ENCODE assay signal across 1 cellular context in the genomic region with DNA sequence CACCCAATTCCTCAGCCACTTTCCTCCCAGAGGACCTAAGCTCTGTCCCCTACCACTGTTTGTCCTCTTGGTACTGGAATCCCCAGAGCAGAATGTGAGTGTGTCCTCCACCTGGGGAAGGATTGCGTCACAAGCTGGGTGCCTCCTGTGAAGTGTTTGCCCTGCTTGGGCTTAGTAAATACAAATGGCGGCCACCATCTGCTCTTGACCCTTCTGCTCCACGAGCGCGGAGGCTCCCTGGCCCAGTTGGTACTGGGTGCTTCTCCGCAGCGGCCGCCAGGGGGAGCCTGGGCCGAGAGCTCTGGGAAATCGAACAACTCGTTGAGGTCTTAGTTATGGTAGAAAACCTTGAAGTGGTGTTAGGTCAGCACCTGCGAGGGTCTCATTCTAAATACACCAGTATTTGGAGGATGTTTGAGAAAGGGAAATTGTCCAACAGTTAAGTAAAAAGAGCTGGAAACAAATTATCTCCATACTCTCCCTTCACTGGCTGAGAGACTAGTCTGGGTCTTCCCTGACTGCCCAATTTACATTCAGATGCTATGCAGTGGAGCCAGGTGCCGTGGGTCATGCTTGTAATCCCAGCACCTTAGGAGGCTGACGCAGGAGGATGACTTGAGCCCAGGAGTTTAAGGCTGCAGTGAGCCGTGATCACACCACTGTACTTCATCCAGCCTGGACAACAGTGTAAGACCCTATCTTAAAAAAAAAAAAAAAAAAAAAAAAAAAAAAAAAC.
TF ChIP-seq lines count a peak whose summit lies in the region.

No MANE protein-coding gene starts in this region.

TF ChIP-seq in HepG2, 621 proteins besides CTCF, POLR2A, EP300 and RAD21 (continued from another document):
- TF ChIP-seq, protein P1, sequence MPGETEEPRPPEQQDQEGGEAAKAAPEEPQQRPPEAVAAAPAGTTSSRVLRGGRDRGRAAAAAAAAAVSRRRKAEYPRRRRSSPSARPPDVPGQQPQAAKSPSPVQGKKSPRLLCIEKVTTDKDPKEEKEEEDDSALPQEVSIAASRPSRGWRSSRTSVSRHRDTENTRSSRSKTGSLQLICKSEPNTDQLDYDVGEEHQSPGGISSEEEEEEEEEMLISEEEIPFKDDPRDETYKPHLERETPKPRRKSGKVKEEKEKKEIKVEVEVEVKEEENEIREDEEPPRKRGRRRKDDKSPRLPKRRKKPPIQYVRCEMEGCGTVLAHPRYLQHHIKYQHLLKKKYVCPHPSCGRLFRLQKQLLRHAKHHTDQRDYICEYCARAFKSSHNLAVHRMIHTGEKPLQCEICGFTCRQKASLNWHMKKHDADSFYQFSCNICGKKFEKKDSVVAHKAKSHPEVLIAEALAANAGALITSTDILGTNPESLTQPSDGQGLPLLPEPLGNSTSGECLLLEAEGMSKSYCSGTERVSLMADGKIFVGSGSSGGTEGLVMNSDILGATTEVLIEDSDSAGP (CRISPR knock-in tag; IDR thresholded peaks at IDR 0.05; ENCODE audit: borderline replicate concordance), result peak; percentile 78
- TF ChIP-seq ZKSCAN8 (CRISPR knock-in tag; IDR thresholded peaks at IDR 0.05; ENCODE audit: borderline replicate concordance) (peak; percentile 81), TP53 (CRISPR knock-in tag; conservative IDR thresholded peaks at IDR 0.05) (no peak), ZNF264 (CRISPR knock-in tag; IDR thresholded peaks at IDR 0.05) (peak; percentile 81; the same call in 1 of the 2 replicates), CBX1 (IDR thresholded peaks at IDR 0.05; ENCODE audit: low read depth) (peak; percentile 62), SRF (IDR thresholded peaks at IDR 0.05; ENCODE audit: low read depth, low read length) (no peak), MYC (CRISPR knock-in tag; IDR thresholded peaks at IDR 0.05; ENCODE audit: borderline replicate concordance) (peak; percentile 89; the same call in 1 of the 2 replicates), PLRG1 (conservative IDR thresholded peaks at IDR 0.05) (no peak), ZNF10 (CRISPR knock-in tag; IDR thresholded peaks at IDR 0.05; ENCODE audit: borderline replicate concordance, low read depth) (no peak), FOXA1 (IDR thresholded peaks at IDR 0.05) (no peak), FOXA1 (CRISPR knock-in tag; IDR thresholded peaks at IDR 0.05) (peak; percentile 93), WIZ (CRISPR knock-in tag; IDR thresholded peaks at IDR 0.05) (peak; percentile 98)
- TF ChIP-seq, protein P2, sequence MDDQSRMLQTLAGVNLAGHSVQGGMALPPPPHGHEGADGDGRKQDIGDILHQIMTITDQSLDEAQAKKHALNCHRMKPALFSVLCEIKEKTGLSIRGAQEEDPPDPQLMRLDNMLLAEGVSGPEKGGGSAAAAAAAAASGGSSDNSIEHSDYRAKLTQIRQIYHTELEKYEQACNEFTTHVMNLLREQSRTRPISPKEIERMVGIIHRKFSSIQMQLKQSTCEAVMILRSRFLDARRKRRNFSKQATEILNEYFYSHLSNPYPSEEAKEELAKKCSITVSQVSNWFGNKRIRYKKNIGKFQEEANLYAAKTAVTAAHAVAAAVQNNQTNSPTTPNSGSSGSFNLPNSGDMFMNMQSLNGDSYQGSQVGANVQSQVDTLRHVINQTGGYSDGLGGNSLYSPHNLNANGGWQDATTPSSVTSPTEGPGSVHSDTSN (CRISPR knock-in tag; IDR thresholded peaks at IDR 0.05; ENCODE audit: borderline replicate concordance), result no peak
- TF ChIP-seq, protein P3, sequence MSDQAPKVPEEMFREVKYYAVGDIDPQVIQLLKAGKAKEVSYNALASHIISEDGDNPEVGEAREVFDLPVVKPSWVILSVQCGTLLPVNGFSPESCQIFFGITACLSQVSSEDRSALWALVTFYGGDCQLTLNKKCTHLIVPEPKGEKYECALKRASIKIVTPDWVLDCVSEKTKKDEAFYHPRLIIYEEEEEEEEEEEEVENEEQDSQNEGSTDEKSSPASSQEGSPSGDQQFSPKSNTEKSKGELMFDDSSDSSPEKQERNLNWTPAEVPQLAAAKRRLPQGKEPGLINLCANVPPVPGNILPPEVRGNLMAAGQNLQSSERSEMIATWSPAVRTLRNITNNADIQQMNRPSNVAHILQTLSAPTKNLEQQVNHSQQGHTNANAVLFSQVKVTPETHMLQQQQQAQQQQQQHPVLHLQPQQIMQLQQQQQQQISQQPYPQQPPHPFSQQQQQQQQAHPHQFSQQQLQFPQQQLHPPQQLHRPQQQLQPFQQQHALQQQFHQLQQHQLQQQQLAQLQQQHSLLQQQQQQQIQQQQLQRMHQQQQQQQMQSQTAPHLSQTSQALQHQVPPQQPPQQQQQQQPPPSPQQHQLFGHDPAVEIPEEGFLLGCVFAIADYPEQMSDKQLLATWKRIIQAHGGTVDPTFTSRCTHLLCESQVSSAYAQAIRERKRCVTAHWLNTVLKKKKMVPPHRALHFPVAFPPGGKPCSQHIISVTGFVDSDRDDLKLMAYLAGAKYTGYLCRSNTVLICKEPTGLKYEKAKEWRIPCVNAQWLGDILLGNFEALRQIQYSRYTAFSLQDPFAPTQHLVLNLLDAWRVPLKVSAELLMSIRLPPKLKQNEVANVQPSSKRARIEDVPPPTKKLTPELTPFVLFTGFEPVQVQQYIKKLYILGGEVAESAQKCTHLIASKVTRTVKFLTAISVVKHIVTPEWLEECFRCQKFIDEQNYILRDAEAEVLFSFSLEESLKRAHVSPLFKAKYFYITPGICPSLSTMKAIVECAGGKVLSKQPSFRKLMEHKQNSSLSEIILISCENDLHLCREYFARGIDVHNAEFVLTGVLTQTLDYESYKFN (CRISPR knock-in tag; conservative IDR thresholded peaks at IDR 0.05), result peak; percentile 83
